In the genomic region with DNA sequence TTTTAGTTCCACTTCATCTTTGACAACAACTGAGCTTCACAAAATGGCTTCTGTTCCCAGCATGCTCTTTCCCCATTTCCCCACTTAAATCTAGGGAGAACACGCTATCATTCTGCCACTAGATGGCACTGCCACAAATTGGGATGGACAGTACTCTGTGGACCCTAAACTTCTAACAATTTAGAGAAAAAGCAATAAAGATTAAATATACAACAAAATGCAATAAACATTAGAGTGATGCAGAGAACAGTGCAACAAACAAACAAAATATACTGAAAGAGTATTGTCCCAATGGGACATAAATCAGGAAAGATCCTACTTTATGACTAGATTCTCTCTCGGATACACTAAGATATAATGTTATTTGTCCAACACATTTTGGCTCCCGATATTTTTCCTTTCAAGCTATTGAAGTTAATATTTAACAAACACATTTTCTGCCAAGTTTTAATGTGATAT, we compare ENCODE assay signal across 8 cellular contexts.
A peak's percentile ranks its signal among the peaks of the same experiment; 100 is the strongest.
DNase-seq lines count a peak whose midpoint lies in the region; ATAC-seq, FAIRE-seq and TF ChIP-seq lines count a peak whose summit lies in the region.

No MANE protein-coding gene starts in this region.

- peak; percentile 45 for DNase-seq in activated CD4-positive, alpha-beta T cell treated with anti-CD3 and anti-CD28 coated beads for 48 hours
- no peak for DNase-seq in activated CD4-positive, alpha-beta T cell treated with anti-CD3 and anti-CD28 coated beads, Interleukin-2, amount 50 U/mL, for 4 hours
- DNase-seq in HFF-Myc (ENCODE audit: extremely low read depth, low read depth): peak; percentile 56
- DNase-seq in NT2/D1 (ENCODE audit: low read depth, low spot score): peak; percentile 9
- peak; percentile 47 for DNase-seq in bronchial epithelial cell (ENCODE audit: low read depth)
- no peak for DNase-seq in lower lobe of right lung
- no peak for DNase-seq in uterus

- no peak for TF ChIP-seq POLR2A in uterus (IDR thresholded peaks at IDR 0.05)

- H3K4me1 ChIP-seq in NT2/D1 (ENCODE audit: insufficient read depth, insufficient read length) (no peaks in the 10 kb centered on the region), lower lobe of right lung (peaks cover 15% of the 10 kb centered on the region), uterus (no peaks in the 10 kb centered on the region)

- TF ChIP-seq CTCF in HFF-Myc (IDR thresholded peaks at IDR 0.05; ENCODE audit: low read depth, low read length, missing control alignments) (peak; percentile 68), bronchial epithelial cell (IDR thresholded peaks at IDR 0.05; ENCODE audit: insufficient read depth, low read length, severe bottlenecking) (peak; percentile 38), lower lobe of right lung (IDR thresholded peaks at IDR 0.05) (peak; percentile 63), uterus (IDR thresholded peaks at IDR 0.05) (peak; percentile 34 to 43 (median 36))

- no peak overlapping the region for H3K4me3 ChIP-seq in HFF-Myc (replicated peaks; ENCODE audit: low read depth, low read length)
- no peak overlapping the region for H3K4me3 ChIP-seq in NT2/D1 (ENCODE audit: insufficient read length, low read depth)
- no peak overlapping the region for H3K4me3 ChIP-seq in bronchial epithelial cell (ENCODE audit: low read depth, low read length)
- H3K4me3 ChIP-seq in lower lobe of right lung: no peak overlapping the region
- H3K4me3 ChIP-seq in uterus: no peak overlapping the region

- intact Hi-C loops in lower lobe of right lung (cut with DNase I) (no loop called here), uterus (cut with DNase I; ENCODE audit: low total_unique reads) (no loop called here)

- no peak overlapping the region for H3K27ac ChIP-seq in lower lobe of right lung
- no peak overlapping the region for H3K27ac ChIP-seq in uterus

- H3K27me3 ChIP-seq in NT2/D1 (ENCODE audit: insufficient read depth, insufficient read length) (no peaks in the 10 kb centered on the region), bronchial epithelial cell (ENCODE audit: control insufficient read depth, insufficient read depth, low read length) (no peaks in the 10 kb centered on the region), lower lobe of right lung (ENCODE audit: low read depth) (no peaks in the 10 kb centered on the region), uterus (no peaks in the 10 kb centered on the region)

- H3K36me3 ChIP-seq in NT2/D1 (ENCODE audit: insufficient read depth, insufficient read length, low read length) (no peaks in the 10 kb centered on the region), bronchial epithelial cell (ENCODE audit: control insufficient read depth, insufficient read depth, low read length) (no peaks in the 10 kb centered on the region), lower lobe of right lung (no peaks in the 10 kb centered on the region), uterus (no peaks in the 10 kb centered on the region)

- no peak overlapping the region for H3K9ac ChIP-seq in NT2/D1 (ENCODE audit: insufficient read length, low read depth)

- ATAC-seq in lower lobe of right lung (peak in 1 of 2 donors; percentile 73), GM21381 (IDR thresholded peaks at IDR 0.05; ENCODE audit: unreplicated experiment) (no peak)

- H3K9me3 ChIP-seq in NT2/D1 (ENCODE audit: insufficient read depth, low read length) (no peaks in the 10 kb centered on the region), lower lobe of right lung (no peaks in the 10 kb centered on the region), uterus (no peaks in the 10 kb centered on the region)

- no peak for FAIRE-seq in bronchial epithelial cell (lab: Jason Lieb, UNC)

Comparison
In these comparisons a context has a peak if more than half of its experiments do, and no peak if none do; other contexts are left out.
1. DNase-seq: peak in activated CD4-positive, alpha-beta T cell treated with anti-CD3 and anti-CD28 coated beads for 48 hours (single experiment), HFF-Myc (single experiment), NT2/D1 (single experiment) and bronchial epithelial cell (single experiment); none in activated CD4-positive, alpha-beta T cell treated with anti-CD3 and anti-CD28 coated beads, Interleukin-2, amount 50 U/mL, for 4 hours (0 of 2), lower lobe of right lung (single experiment) and uterus (0 of 2).
2. Peak in every context shown above with its lines, with median percentiles within 50 percentile points of each other: CTCF ChIP-seq.